ENCODE assay signal across 1 cellular context in the genomic region with DNA sequence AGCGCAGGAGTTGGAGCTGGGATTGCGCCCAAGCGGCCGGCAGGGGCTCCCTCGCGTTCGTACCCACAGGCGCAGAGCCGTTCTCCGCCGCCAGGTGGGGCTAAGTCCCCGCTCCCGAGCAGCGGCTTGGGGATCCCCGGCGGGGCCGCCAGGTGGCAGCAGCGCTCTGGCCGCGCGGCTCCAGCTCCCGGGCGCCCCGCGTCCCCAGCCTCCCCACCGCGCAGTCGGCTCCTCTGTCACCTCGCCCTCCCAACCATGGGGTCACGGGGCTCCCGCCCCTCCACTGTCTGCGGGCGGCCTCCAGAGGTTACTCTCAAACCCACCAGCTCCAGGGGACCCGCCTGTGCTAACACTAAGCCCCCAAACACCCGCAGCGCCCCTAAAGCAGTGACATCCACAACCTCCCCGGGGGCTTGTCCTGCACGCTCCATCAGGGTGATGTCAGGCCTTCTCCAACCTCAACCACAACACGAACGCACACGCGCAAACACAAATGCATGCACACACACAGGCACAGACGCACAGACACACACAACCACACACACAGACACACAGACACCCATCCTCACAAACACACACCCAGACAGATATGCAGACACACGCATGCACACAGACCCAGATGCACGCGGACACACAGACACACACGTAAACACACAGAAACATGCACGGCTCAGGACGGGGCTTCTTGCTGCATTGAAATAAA.
TF ChIP-seq lines count a peak whose summit lies in the region.

No MANE protein-coding gene starts in this region.

TF ChIP-seq in K562, 482 proteins besides CTCF, POLR2A, EP300 and RAD21 (continued from another document and continues in another):
- TF ChIP-seq, protein P1, sequence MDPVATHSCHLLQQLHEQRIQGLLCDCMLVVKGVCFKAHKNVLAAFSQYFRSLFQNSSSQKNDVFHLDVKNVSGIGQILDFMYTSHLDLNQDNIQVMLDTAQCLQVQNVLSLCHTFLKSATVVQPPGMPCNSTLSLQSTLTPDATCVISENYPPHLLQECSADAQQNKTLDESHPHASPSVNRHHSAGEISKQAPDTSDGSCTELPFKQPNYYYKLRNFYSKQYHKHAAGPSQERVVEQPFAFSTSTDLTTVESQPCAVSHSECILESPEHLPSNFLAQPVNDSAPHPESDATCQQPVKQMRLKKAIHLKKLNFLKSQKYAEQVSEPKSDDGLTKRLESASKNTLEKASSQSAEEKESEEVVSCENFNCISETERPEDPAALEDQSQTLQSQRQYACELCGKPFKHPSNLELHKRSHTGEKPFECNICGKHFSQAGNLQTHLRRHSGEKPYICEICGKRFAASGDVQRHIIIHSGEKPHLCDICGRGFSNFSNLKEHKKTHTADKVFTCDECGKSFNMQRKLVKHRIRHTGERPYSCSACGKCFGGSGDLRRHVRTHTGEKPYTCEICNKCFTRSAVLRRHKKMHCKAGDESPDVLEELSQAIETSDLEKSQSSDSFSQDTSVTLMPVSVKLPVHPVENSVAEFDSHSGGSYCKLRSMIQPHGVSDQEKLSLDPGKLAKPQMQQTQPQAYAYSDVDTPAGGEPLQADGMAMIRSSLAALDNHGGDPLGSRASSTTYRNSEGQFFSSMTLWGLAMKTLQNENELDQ (CRISPR knock-in tag; IDR thresholded peaks at IDR 0.05; ENCODE audit: borderline replicate concordance): no peak
- peak; percentile 65 for TF ChIP-seq CREM (IDR thresholded peaks at IDR 0.05; ENCODE audit: low read depth)
- TF ChIP-seq, protein P2, sequence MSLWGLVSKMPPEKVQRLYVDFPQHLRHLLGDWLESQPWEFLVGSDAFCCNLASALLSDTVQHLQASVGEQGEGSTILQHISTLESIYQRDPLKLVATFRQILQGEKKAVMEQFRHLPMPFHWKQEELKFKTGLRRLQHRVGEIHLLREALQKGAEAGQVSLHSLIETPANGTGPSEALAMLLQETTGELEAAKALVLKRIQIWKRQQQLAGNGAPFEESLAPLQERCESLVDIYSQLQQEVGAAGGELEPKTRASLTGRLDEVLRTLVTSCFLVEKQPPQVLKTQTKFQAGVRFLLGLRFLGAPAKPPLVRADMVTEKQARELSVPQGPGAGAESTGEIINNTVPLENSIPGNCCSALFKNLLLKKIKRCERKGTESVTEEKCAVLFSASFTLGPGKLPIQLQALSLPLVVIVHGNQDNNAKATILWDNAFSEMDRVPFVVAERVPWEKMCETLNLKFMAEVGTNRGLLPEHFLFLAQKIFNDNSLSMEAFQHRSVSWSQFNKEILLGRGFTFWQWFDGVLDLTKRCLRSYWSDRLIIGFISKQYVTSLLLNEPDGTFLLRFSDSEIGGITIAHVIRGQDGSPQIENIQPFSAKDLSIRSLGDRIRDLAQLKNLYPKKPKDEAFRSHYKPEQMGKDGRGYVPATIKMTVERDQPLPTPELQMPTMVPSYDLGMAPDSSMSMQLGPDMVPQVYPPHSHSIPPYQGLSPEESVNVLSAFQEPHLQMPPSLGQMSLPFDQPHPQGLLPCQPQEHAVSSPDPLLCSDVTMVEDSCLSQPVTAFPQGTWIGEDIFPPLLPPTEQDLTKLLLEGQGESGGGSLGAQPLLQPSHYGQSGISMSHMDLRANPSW (CRISPR knock-in tag; IDR thresholded peaks at IDR 0.05): no peak
- TF ChIP-seq, protein P3, sequence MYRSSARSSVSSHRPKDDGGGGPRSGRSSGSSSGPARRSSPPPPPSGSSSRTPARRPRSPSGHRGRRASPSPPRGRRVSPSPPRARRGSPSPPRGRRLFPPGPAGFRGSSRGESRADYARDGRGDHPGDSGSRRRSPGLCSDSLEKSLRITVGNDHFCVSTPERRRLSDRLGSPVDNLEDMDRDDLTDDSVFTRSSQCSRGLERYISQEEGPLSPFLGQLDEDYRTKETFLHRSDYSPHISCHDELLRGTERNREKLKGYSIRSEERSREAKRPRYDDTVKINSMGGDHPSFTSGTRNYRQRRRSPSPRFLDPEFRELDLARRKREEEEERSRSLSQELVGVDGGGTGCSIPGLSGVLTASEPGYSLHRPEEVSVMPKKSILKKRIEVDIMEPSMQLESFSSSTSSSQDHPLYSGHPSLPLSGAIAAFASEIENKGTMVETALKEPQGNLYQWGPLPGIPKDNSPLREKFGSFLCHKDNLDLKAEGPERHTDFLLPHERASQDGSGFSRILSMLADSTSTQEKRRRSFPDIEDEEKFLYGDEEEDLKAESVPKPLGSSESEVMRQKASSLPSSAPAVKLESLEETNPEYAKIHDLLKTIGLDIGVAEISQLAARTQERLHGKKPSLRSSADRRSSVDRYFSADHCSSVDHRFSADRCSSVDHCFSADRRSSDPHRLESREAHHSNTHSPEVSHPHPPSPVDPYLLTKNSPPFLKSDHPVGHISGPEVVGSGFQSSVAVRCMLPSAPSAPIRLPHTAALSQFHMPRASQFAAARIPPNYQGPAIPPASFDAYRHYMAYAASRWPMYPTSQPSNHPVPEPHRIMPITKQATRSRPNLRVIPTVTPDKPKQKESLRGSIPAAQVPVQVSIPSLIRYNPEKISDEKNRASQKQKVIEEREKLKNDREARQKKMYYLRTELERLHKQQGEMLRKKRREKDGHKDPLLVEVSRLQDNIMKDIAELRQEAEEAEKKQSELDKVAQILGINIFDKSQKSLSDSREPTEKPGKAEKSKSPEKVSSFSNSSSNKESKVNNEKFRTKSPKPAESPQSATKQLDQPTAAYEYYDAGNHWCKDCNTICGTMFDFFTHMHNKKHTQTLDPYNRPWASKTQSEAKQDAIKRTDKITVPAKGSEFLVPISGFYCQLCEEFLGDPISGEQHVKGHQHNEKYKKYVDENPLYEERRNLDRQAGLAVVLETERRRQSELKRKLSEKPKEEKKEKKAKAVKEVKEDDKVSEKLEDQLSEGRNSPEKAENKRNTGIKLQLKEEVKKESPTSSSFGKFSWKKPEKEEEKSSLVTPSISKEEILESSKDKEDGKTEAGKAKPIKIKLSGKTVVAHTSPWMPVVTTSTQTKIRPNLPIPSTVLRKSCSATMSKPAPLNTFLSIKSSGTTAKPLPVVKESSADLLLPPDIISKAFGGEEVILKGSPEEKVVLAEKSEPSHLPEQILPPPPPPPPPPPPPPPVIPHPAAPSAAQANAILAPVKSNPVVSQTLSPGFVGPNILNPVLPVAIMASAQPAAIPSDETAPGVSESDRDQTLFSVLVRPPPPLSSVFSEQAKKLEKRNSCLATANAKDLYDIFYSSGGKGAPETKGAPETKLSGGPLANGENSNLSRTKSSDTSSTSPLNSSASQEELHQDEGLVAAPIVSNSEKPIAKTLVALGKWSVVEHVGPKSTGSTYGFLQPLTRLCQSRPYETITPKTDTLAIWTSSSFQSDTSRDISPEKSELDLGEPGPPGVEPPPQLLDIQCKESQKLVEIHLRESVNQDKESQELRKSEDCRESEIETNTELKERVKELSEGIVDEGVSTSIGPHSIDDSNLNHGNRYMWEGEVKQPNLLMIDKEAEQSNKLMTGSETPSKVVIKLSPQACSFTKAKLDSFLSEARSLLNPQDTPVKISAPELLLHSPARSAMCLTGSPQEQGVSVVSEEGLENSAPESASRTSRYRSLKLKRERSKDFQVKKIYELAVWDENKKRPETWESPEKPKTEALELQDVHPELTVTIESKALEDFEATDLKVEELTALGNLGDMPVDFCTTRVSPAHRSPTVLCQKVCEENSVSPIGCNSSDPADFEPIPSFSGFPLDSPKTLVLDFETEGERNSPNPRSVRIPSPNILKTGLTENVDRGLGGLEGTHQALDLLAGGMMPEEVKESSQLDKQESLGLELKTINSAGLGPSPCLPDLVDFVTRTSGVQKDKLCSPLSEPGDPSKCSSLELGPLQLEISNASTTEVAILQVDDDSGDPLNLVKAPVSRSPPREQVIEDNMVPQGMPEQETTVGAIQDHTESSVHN (IDR thresholded peaks at IDR 0.05; ENCODE audit: borderline replicate concordance in 1 of 2, low read depth in 1 of 2): no peak
- TF ChIP-seq, protein P4, sequence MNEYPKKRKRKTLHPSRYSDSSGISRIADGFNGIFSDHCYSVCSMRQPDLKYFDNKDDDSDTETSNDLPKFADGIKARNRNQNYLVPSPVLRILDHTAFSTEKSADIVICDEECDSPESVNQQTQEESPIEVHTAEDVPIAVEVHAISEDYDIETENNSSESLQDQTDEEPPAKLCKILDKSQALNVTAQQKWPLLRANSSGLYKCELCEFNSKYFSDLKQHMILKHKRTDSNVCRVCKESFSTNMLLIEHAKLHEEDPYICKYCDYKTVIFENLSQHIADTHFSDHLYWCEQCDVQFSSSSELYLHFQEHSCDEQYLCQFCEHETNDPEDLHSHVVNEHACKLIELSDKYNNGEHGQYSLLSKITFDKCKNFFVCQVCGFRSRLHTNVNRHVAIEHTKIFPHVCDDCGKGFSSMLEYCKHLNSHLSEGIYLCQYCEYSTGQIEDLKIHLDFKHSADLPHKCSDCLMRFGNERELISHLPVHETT (CRISPR knock-in tag; conservative IDR thresholded peaks at IDR 0.05 in 1 of 2, IDR thresholded peaks at IDR 0.05 in 1 of 2): no peak
- TF ChIP-seq FOXA3 (CRISPR knock-in tag; conservative IDR thresholded peaks at IDR 0.05 in 1 of 2, IDR thresholded peaks at IDR 0.05 in 1 of 2): no peak
- TF ChIP-seq EP400 (IDR thresholded peaks at IDR 0.05): no peak
- TF ChIP-seq TEAD4 (IDR thresholded peaks at IDR 0.05; ENCODE audit: low read length): no peak
- no peak for TF ChIP-seq TEAD4 (CRISPR knock-in tag; IDR thresholded peaks at IDR 0.05; ENCODE audit: borderline replicate concordance)
- no peak for TF ChIP-seq RBM14 (IDR thresholded peaks at IDR 0.05; ENCODE audit: borderline replicate concordance, insufficient read depth, low read depth, low read length)
- TF ChIP-seq MTA1 (IDR thresholded peaks at IDR 0.05; ENCODE audit: borderline replicate concordance): no peak
- TF ChIP-seq, protein P5, sequence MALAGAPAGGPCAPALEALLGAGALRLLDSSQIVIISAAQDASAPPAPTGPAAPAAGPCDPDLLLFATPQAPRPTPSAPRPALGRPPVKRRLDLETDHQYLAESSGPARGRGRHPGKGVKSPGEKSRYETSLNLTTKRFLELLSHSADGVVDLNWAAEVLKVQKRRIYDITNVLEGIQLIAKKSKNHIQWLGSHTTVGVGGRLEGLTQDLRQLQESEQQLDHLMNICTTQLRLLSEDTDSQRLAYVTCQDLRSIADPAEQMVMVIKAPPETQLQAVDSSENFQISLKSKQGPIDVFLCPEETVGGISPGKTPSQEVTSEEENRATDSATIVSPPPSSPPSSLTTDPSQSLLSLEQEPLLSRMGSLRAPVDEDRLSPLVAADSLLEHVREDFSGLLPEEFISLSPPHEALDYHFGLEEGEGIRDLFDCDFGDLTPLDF (CRISPR knock-in tag; IDR thresholded peaks at IDR 0.05): no peak
- no peak for TF ChIP-seq FOXA1 (IDR thresholded peaks at IDR 0.05; ENCODE audit: borderline replicate concordance)
- TF ChIP-seq CCNT2 (IDR thresholded peaks at IDR 0.05; ENCODE audit: borderline replicate concordance, extremely low read depth, insufficient read length, low read depth, low read length): peak; percentile 50
- TF ChIP-seq EZH2 (IDR thresholded peaks at IDR 0.05; ENCODE audit: borderline replicate concordance, low read depth, low read length): no peak
- no peak for TF ChIP-seq PHF21A (IDR thresholded peaks at IDR 0.05; ENCODE audit: borderline replicate concordance, low read depth)
- TF ChIP-seq CBX3 (IDR thresholded peaks at IDR 0.05; ENCODE audit: borderline replicate concordance in 1 of 2, low read length in 2 of 2): 0 out of 3 replicates have a peak, but pooled peaks of 1 of the 2 experiments have one; percentile 13
- peak; percentile 59 for TF ChIP-seq HMGN3 (IDR thresholded peaks at IDR 0.05; ENCODE audit: borderline replicate concordance, extremely low read depth, insufficient read length, low read depth, low read length)
- TF ChIP-seq, protein P6, sequence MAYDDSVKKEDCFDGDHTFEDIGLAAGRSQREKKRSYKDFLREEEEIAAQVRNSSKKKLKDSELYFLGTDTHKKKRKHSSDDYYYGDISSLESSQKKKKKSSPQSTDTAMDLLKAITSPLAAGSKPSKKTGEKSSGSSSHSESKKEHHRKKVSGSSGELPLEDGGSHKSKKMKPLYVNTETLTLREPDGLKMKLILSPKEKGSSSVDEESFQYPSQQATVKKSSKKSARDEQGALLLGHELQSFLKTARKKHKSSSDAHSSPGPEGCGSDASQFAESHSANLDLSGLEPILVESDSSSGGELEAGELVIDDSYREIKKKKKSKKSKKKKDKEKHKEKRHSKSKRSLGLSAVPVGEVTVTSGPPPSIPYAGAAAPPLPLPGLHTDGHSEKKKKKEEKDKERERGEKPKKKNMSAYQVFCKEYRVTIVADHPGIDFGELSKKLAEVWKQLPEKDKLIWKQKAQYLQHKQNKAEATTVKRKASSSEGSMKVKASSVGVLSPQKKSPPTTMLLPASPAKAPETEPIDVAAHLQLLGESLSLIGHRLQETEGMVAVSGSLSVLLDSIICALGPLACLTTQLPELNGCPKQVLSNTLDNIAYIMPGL (CRISPR knock-in tag; IDR thresholded peaks at IDR 0.05): no peak
- TF ChIP-seq, protein P7, sequence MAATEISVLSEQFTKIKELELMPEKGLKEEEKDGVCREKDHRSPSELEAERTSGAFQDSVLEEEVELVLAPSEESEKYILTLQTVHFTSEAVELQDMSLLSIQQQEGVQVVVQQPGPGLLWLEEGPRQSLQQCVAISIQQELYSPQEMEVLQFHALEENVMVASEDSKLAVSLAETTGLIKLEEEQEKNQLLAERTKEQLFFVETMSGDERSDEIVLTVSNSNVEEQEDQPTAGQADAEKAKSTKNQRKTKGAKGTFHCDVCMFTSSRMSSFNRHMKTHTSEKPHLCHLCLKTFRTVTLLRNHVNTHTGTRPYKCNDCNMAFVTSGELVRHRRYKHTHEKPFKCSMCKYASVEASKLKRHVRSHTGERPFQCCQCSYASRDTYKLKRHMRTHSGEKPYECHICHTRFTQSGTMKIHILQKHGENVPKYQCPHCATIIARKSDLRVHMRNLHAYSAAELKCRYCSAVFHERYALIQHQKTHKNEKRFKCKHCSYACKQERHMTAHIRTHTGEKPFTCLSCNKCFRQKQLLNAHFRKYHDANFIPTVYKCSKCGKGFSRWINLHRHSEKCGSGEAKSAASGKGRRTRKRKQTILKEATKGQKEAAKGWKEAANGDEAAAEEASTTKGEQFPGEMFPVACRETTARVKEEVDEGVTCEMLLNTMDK (IDR thresholded peaks at IDR 0.05; ENCODE audit: borderline replicate concordance, insufficient read depth, low read depth, low read length, poor library complexity, severe bottlenecking): peak; percentile 90
- TF ChIP-seq PCBP2 (IDR thresholded peaks at IDR 0.05; ENCODE audit: low read depth, low read length, poor library complexity, severe bottlenecking): no peak
- TF ChIP-seq NR3C1 (CRISPR knock-in tag; IDR thresholded peaks at IDR 0.05): no peak
- TF ChIP-seq KLF16 (IDR thresholded peaks at IDR 0.05): peak; percentile 79
- TF ChIP-seq TEAD2 (tag; IDR thresholded peaks at IDR 0.05): no peak
- TF ChIP-seq RB1 (IDR thresholded peaks at IDR 0.05; ENCODE audit: low read depth): peak; percentile 98
- TF ChIP-seq RBM22 (IDR thresholded peaks at IDR 0.05; ENCODE audit: low read depth, low read length, poor library complexity, severe bottlenecking): no peak
- peak; percentile 99 for TF ChIP-seq STAG1 (CRISPR knock-in tag; IDR thresholded peaks at IDR 0.05; ENCODE audit: borderline replicate concordance)
- TF ChIP-seq PML (IDR thresholded peaks at IDR 0.05; ENCODE audit: low read length): no peak
- TF ChIP-seq ZNF12 (CRISPR knock-in tag; IDR thresholded peaks at IDR 0.05): no peak
- TF ChIP-seq ZEB2 (IDR thresholded peaks at IDR 0.05): no peak
- TF ChIP-seq BCL6 (CRISPR knock-in tag; IDR thresholded peaks at IDR 0.05): no peak
